ENCODE assay signal across 1 cellular context in the genomic region with DNA sequence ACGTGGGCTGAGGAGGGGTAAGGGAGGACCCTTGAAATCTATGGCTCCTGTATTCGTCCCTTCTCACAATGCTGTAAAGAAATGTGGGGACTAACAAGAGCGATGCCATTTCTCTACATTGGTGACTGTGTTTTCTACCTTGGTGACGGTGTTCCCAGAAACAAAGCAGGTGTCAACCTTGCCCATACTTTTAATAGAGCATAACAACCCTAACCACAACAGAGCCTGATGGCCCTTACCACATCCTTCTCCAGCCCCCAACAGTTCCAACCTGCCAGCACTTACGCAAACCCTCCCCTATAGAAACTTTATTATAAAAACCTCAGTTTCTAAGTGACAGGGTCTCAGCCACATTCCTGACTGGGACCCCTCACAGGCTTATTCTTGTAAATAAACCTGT.
TF ChIP-seq lines count a peak whose summit lies in the region.

No MANE protein-coding gene starts in this region.

TF ChIP-seq in H1, 55 proteins besides CTCF, POLR2A, EP300 and RAD21 (continued from another document):
- TF ChIP-seq POU5F1 (IDR thresholded peaks at IDR 0.05; ENCODE audit: low read depth, low read length) (no peak), CEBPB (IDR thresholded peaks at IDR 0.05; ENCODE audit: low read depth, low read length) (no peak), CHD7 (IDR thresholded peaks at IDR 0.05; ENCODE audit: insufficient replicate concordance, low read length) (no peak), PHF8 (conservative IDR thresholded peaks at IDR 0.05; ENCODE audit: low read depth, low read length) (no peak), HDAC6 (IDR thresholded peaks at IDR 0.05; ENCODE audit: low read depth, low read length) (no peak), E2F6 (IDR thresholded peaks at IDR 0.05) (no peak), TCF12 (IDR thresholded peaks at IDR 0.05; ENCODE audit: low read depth, low read length) (no peak), CREB1 (IDR thresholded peaks at IDR 0.05) (no peak), KDM5A (IDR thresholded peaks at IDR 0.05; ENCODE audit: low read length) (no peak), SAP30 (IDR thresholded peaks at IDR 0.05; ENCODE audit: insufficient read depth, insufficient replicate concordance, low read length) (no peak), FOSL1 (IDR thresholded peaks at IDR 0.05; ENCODE audit: insufficient read depth, low read depth, low read length) (no peak), POLR2AphosphoS5 (IDR thresholded peaks at IDR 0.05; ENCODE audit: low read depth, low read length) (no peak), JUND (IDR thresholded peaks at IDR 0.05; ENCODE audit: low read length) (no peak)
- TF ChIP-seq, protein P1, sequence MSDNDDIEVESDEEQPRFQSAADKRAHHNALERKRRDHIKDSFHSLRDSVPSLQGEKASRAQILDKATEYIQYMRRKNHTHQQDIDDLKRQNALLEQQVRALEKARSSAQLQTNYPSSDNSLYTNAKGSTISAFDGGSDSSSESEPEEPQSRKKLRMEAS (IDR thresholded peaks at IDR 0.05), result no peak
